17 cellular contexts compared by ENCODE assay signal in genomic region chr16:78179666-78180065, GRCh38.
DNase-seq lines count a peak whose midpoint lies in the region; FAIRE-seq and TF ChIP-seq lines count a peak whose summit lies in the region.
"Had no signal": no experiment of that assay in that cellular context is flagged by ENCODE, and none has a peak within 500 bp of the region (broad histone marks: within the 10 kb centered on the region; RNA-seq: fewer than 3 reads in every experiment).

No MANE protein-coding gene starts in this region.

- TF ChIP-seq CTCF in esophagus muscularis mucosa (IDR thresholded peaks at IDR 0.05): no peak

- H3K36me3 ChIP-seq in esophagus muscularis mucosa: no peaks in the 10 kb centered on the region
- H3K36me3 ChIP-seq: HAP-1 had no signal

- no peak overlapping the region for H3K27ac ChIP-seq in esophagus muscularis mucosa (replicated peaks in 1 of 4)
- H3K27ac ChIP-seq: 22Rv1 had no signal

- H3K27me3 ChIP-seq in esophagus muscularis mucosa: no peaks in the 10 kb centered on the region

- DNase-seq in DMS153 (lab: John Stamatoyannopoulos, UW): peak; percentile 34
- no peak for DNase-seq in DMS153 treated with DMSO at 0.1 percent for 48 hours (lab: John Stamatoyannopoulos, UW; ENCODE audit: unreplicated experiment)
- peak; percentile 44 for DNase-seq in DMS53 treated with DMSO at 0.1 percent for 48 hours (lab: John Stamatoyannopoulos, UW; ENCODE audit: unreplicated experiment)
- DNase-seq in NCI-H748 (lab: John Stamatoyannopoulos, UW; ENCODE audit: unreplicated experiment): peak; percentile 61
- peak; percentile 74 for DNase-seq in esophagus muscularis mucosa (ENCODE audit: extremely low spot score)
- no peak for DNase-seq in NCI-H446 treated with DMSO at 0.1 percent for 48 hours (lab: John Stamatoyannopoulos, UW)
- no peak for DNase-seq in urothelium cell line (ENCODE audit: low spot score)
- DNase-seq: Caco-2; CD8-positive, alpha-beta T cell; DMS79 treated with DMSO at 0.1 percent for 48 hours; EL; GOT3 had no signal

- H3K9me3 ChIP-seq in esophagus muscularis mucosa: peaks cover 0 to 5% (median 0%) of the 10 kb centered on the region in 4 donors
- H3K9me3 ChIP-seq: Caco-2, HAP-1 had no signal

- no peak for FAIRE-seq in urothelium cell line (lab: Jason Lieb, UNC)
- FAIRE-seq: G401.6, GM12891, HTR-8/SVneo had no signal

- no peak for TF ChIP-seq EP300 in esophagus muscularis mucosa (IDR thresholded peaks at IDR 0.05)

- no peak for TF ChIP-seq POLR2A in esophagus muscularis mucosa (IDR thresholded peaks at IDR 0.05; ENCODE audit: low read depth)

- H3K4me3 ChIP-seq in esophagus muscularis mucosa: no peak overlapping the region
- H3K4me3 ChIP-seq: HAP-1 had no signal

- WGBS in esophagus muscularis mucosa: 74% methylated on average over 4 of the region's 4 CpGs

- intact Hi-C loops in esophagus muscularis mucosa (cut with DNase I): no loop called here

- H3K4me1 ChIP-seq in esophagus muscularis mucosa: peaks cover 0 to 14% (median 12%) of the 10 kb centered on the region in 4 donors
- H3K4me1 ChIP-seq: HAP-1 had no signal

Comparison
In these comparisons a context has a peak if more than half of its experiments do, and no peak if none do; other contexts are left out.
1. DNase-seq: peak in DMS153 (single experiment), DMS53 treated with DMSO at 0.1 percent for 48 hours (single experiment), NCI-H748 (single experiment) and esophagus muscularis mucosa (single experiment); none in DMS153 treated with DMSO at 0.1 percent for 48 hours (single experiment), NCI-H446 treated with DMSO at 0.1 percent for 48 hours (single experiment) and urothelium cell line (single experiment).